11 cellular contexts compared by ENCODE assay signal in the genomic region with DNA sequence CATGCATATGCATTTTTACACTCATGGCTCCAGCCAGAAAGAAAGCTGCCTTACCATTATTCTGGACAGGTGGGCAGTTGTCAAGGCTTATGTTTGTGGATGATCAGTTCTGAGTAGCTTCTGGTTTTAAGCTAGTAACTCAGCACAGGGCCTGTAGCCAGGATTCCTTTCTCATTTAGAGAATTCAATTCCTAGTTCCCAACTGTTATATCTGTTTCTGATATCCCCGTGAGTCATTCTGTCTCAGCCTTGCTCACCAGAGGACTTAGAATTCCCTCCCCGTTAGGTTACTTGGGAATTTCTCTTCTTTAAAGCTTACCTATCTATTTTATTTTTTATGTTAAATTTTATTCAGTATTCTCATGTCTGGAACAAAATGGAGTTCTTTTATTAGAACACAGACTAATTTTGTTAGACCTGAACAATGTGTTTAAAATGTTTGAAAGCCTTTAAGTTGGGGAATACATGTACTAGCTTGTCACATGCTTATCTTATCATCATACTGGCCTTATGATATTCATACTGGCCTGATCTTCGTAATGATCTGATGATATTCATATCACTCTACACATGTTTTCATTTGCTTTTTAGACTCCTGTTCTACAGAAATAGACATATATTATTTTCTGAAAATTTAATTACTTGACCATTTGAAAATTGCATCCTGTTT. TPM values are rescaled to one million over a fixed set of nuclear protein-coding genes. Genes with fewer than 3 reads are reported as not detected.
DNase-seq lines count a peak whose midpoint lies in the region; ATAC-seq and TF ChIP-seq lines count a peak whose summit lies in the region.
"Had no signal": no experiment of that assay in that cellular context is flagged by ENCODE, and none has a peak within 500 bp of the region (broad histone marks: within the 10 kb centered on the region; RNA-seq: fewer than 3 reads in every experiment).

No MANE protein-coding gene starts in this region.

- peaks cover 27% of the 10 kb centered on the region for H3K4me1 Mint-ChIP-seq in mesothelial cell of epicardium

- ATAC-seq in GM21619 (IDR thresholded peaks at IDR 0.05; ENCODE audit: unreplicated experiment) (no peak), GM19397 (IDR thresholded peaks at IDR 0.05; ENCODE audit: unreplicated experiment) (no peak)

- in situ Hi-C loops in ACHN (cut with HindIII; ENCODE audit: low pct_ligation_motif_present, low pct_unique_long_range_greater_than_20kb, low sequenced_read_pairs): no loop called here

- no peaks in the 10 kb centered on the region for H3K27me3 Mint-ChIP-seq in mesothelial cell of epicardium (ENCODE audit: low read depth)

- H3K36me3 Mint-ChIP-seq in mesothelial cell of epicardium: no peaks in the 10 kb centered on the region

- H3K27ac Mint-ChIP-seq in mesothelial cell of epicardium: no peak overlapping the region

- DNase-seq in ACHN: peak; percentile 60
- peak; percentile 30 for DNase-seq in NCI-H69 (lab: John Stamatoyannopoulos, UW)
- DNase-seq in dermis blood vessel endothelial cell: peak; percentile 38
- peak; percentile 78 for DNase-seq in kidney tubule cell (ENCODE audit: low spot score)
- no peak for DNase-seq in NCI-H187 treated with DMSO at 0.1 percent for 48 hours (lab: John Stamatoyannopoulos, UW)
- no peak for DNase-seq in mesothelial cell of epicardium (ENCODE audit: low spot score in 2 of 2, unreplicated experiment in 2 of 2)
- DNase-seq: activated CD4-positive, alpha-beta T cell treated with anti-CD3 and anti-CD28 coated beads, Interleukin-2, amount 50 U/mL, for 48 hours; BE2C; transverse colon had no signal

- TF ChIP-seq CTCF in mesothelial cell of epicardium (IDR thresholded peaks at IDR 0.05; ENCODE audit: unreplicated experiment): no peak

- no peak overlapping the region for H3K4me3 Mint-ChIP-seq in mesothelial cell of epicardium

- H3K9me3 Mint-ChIP-seq in mesothelial cell of epicardium: no peaks in the 10 kb centered on the region

RNA-seq across cellular contexts. Expression of a gene that starts 47.1 kb away (rescaled TPM):
- total RNA-seq in dermis blood vessel endothelial cell: 123 and 204 TPM in 2 replicates
- total RNA-seq in mesothelial cell of epicardium: 126 to 133 TPM (median 132 TPM) in 3 replicates

Comparison
In these comparisons a context has a peak if more than half of its experiments do, and no peak if none do; other contexts are left out.
1. DNase-seq: peak in ACHN (single experiment), NCI-H69 (single experiment), dermis blood vessel endothelial cell (single experiment) and kidney tubule cell (single experiment); none in NCI-H187 treated with DMSO at 0.1 percent for 48 hours (single experiment) and mesothelial cell of epicardium (0 of 2).